13 cellular contexts compared by ENCODE assay signal in the genomic region with DNA sequence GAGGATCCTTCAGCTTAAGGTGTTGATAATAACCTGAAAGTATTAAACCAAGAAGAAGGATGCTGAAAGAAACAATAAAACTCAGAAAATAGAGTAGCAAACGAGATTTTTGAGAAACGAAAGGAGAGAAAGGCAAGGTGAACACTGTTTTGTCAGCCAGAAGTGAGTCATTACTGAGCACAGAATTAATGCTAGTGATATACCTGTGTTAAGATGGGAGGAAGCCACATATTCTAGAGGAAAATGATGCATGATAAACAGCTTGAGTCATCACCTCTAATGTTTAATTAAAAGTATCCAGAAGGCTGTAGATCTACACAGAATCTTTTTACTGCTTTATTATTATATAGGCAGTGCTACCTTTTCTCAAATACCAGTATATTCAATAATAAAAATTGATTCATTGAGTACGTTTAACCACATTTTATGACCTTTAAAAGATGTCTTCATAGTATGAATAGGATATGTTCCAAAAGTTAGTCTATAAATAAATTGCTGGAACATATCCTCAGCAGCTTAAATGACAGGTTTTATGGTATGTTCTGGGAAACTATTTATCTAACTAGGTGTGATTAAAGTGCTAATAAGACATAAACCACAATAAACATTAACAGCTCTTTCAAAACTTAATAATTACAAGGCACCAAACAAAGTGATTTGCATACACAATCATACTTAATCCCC. TPM values are rescaled to one million over a fixed set of nuclear protein-coding genes. Genes with fewer than 3 reads are reported as not detected.
DNase-seq lines count a peak whose midpoint lies in the region; ATAC-seq, FAIRE-seq and TF ChIP-seq lines count a peak whose summit lies in the region.
"Had no signal": no experiment of that assay in that cellular context is flagged by ENCODE, and none has a peak within 500 bp of the region (broad histone marks: within the 10 kb centered on the region; RNA-seq: fewer than 3 reads in every experiment).

No MANE protein-coding gene starts in this region.

- peak; percentile 59 for ATAC-seq in central memory CD8-positive, alpha-beta T cell (replicated peaks; ENCODE audit: extremely low read depth, poor library complexity, severe bottlenecking)
- ATAC-seq in naive thymus-derived CD4-positive, alpha-beta T cell = peak; percentile 29
- no peak for ATAC-seq in gastroesophageal sphincter

- H3K36me3 Mint-ChIP-seq in central memory CD8-positive, alpha-beta T cell (ENCODE audit: insufficient read depth) = peaks cover 27% of the 10 kb centered on the region
- H3K36me3 Mint-ChIP-seq in naive thymus-derived CD4-positive, alpha-beta T cell = peaks cover 0 to 8% (median 4%) of the 10 kb centered on the region in 5 donors

- intact Hi-C loops in naive thymus-derived CD4-positive, alpha-beta T cell (cut with micrococcal nuclease) = loop anchor here in 1 of 2 donors (1.0 kb wide), 1 partner anchor 8 kb away; no protein-coding TSS in a partner anchor

- H3K36me3 ChIP-seq in naive thymus-derived CD4-positive, alpha-beta T cell (ENCODE audit: control insufficient read depth in 2 of 3, insufficient read depth in 3 of 3, low read length in 3 of 3) = peaks cover 0 to 6% (median 0%) of the 10 kb centered on the region in 3 experiments
- peaks cover 0 to 22% of the 10 kb centered on the region in 2 donors for H3K36me3 ChIP-seq in gastroesophageal sphincter

- CTCF ChIA-PET in naive thymus-derived CD4-positive, alpha-beta T cell (lab: Charles Lee) = interaction anchor here (0.6 to 3.6 kb wide), 3 partner anchors 10 to 21 kb away, joined by 3 to 27 read pairs (median 5); a partner anchor contains a TSS

- H3K4me3 ChIP-seq in LNCaP clone FGC (ENCODE audit: low read depth, low read length) (no peak overlapping the region), gastroesophageal sphincter (no peak overlapping the region)
- no peak overlapping the region for H3K4me3 ChIP-seq in naive thymus-derived CD4-positive, alpha-beta T cell (ENCODE audit: low read length)

- DNase-seq in GM12892 (ENCODE audit: insufficient read length) = no peak
- DNase-seq in LNCaP clone FGC (ENCODE audit: low read depth) = peak; percentile 54
- DNase-seq in central memory CD8-positive, alpha-beta T cell (ENCODE audit: low spot score in 2 of 2) = no peak
- DNase-seq in naive thymus-derived CD4-positive, alpha-beta T cell = no peak
- DNase-seq in NCI-H1694 (lab: John Stamatoyannopoulos, UW) = no peak
- no peak for DNase-seq in hepatic stellate cell (ENCODE audit: low spot score)
- no peak for DNase-seq in SHP77 (lab: John Stamatoyannopoulos, UW)
- DNase-seq: aorta, OCI-M1, retina, T-helper 9 cell had no signal

- H3K4me1 Mint-ChIP-seq in central memory CD8-positive, alpha-beta T cell = peaks cover 34% of the 10 kb centered on the region
- peaks cover 21 to 58% (median 41%) of the 10 kb centered on the region in 7 donors for H3K4me1 Mint-ChIP-seq in naive thymus-derived CD4-positive, alpha-beta T cell

- H3K27me3 ChIP-seq in naive thymus-derived CD4-positive, alpha-beta T cell (ENCODE audit: control insufficient read depth in 2 of 2, insufficient read depth in 2 of 2, low read length in 2 of 2) = no peaks in the 10 kb centered on the region
- H3K27me3 ChIP-seq in gastroesophageal sphincter = no peaks in the 10 kb centered on the region

- H3K9me3 ChIP-seq in naive thymus-derived CD4-positive, alpha-beta T cell (ENCODE audit: control insufficient read depth in 2 of 3, low read length in 3 of 3) = no peaks in the 10 kb centered on the region
- H3K9me3 ChIP-seq in gastroesophageal sphincter = no peaks in the 10 kb centered on the region

- H3K4me1 ChIP-seq in naive thymus-derived CD4-positive, alpha-beta T cell (ENCODE audit: control insufficient read depth in 2 of 2, insufficient read depth in 2 of 2, low read length in 2 of 2) = peaks cover 9 to 12% of the 10 kb centered on the region in 2 donors
- peaks cover 13 to 94% (median 19%) of the 10 kb centered on the region in 3 donors for H3K4me1 ChIP-seq in gastroesophageal sphincter

- POLR2A ChIA-PET in naive thymus-derived CD4-positive, alpha-beta T cell (lab: Charles Lee) = interaction anchor here (6.9 kb wide), 1 partner anchor 10 kb away, joined by 54 read pairs; a partner anchor contains a TSS

- WGBS in gastroesophageal sphincter (ENCODE audit: low coverage in 1 of 2), 2 donors = 26 to 27% methylated on average over 1 to 3 of the region's 3 CpGs

- peak overlapping the region; percentile 23 for H3K27ac ChIP-seq in naive thymus-derived CD4-positive, alpha-beta T cell (ENCODE audit: low read depth, low read length)
- H3K27ac ChIP-seq in gastroesophageal sphincter = no peak overlapping the region
- H3K27ac ChIP-seq: C4-2B had no signal

- H3K27ac Mint-ChIP-seq in central memory CD8-positive, alpha-beta T cell (ENCODE audit: low read depth) = peak overlapping the region; percentile 70
- peak overlapping the region in 4 of 9 donors; percentile 7 to 61 (median 22) for H3K27ac Mint-ChIP-seq in naive thymus-derived CD4-positive, alpha-beta T cell

- TF ChIP-seq EP300 in gastroesophageal sphincter (IDR thresholded peaks at IDR 0.05) = no peak

- H3K9me3 Mint-ChIP-seq in central memory CD8-positive, alpha-beta T cell = no peaks in the 10 kb centered on the region
- no peaks in the 10 kb centered on the region for H3K9me3 Mint-ChIP-seq in naive thymus-derived CD4-positive, alpha-beta T cell

- H3K27me3 Mint-ChIP-seq in central memory CD8-positive, alpha-beta T cell = no peaks in the 10 kb centered on the region
- H3K27me3 Mint-ChIP-seq in naive thymus-derived CD4-positive, alpha-beta T cell = no peaks in the 10 kb centered on the region

- TF ChIP-seq POLR2A in GM12892 (IDR thresholded peaks at IDR 0.05; ENCODE audit: low read depth, low read length) (no peak), gastroesophageal sphincter (IDR thresholded peaks at IDR 0.05) (no peak)

- FAIRE-seq in GM12892 (lab: Jason Lieb, UNC) = peak; percentile 56

- no peak for TF ChIP-seq CTCF in LNCaP clone FGC (IDR thresholded peaks at IDR 0.05; ENCODE audit: control insufficient read depth, extremely low read depth, insufficient read depth)
- TF ChIP-seq CTCF in gastroesophageal sphincter (IDR thresholded peaks at IDR 0.05) = no peak

- no peak overlapping the region for H3K4me3 Mint-ChIP-seq in central memory CD8-positive, alpha-beta T cell
- H3K4me3 Mint-ChIP-seq in naive thymus-derived CD4-positive, alpha-beta T cell = peak overlapping the region in 2 of 10 donors; percentile 2 to 31

RNA-seq across cellular contexts. Expression of a gene that starts 10.3 kb away (rescaled TPM):
- polyA plus RNA-seq in GM12892 (2012; ENCODE audit: missing spikeins) = 44.3 TPM
- 10 to 100 TPM; 36.7 to 72.0 (median 49.8) TPM for total RNA-seq in naive thymus-derived CD4-positive, alpha-beta T cell
- 10 to 100 TPM; 22.9 to 24.3 TPM for polyA plus RNA-seq in naive thymus-derived CD4-positive, alpha-beta T cell
- total RNA-seq in gastroesophageal sphincter = 10 to 100 TPM; 58.4 to 81.7 (median 77.3) TPM
